Comparison of ENCODE assay signal across 22 cellular contexts in the genomic region with DNA sequence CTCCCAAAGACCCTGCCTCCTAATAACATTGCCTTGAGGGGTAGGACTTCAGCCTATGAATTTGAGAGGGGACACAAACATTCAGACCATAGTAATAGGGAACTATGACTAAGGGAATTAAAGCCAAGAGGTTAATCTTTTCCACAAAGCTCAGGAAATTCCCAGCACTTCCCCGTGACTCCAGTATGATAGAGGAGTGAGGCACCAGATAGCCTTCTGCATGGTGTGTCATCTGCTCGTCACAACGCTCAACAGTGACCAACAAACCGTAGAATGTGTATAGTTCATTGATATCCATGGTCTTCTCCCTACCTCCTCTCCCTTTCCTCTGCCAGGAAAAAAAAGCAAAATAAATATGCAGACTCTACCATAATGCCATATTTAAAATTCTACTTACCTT.
A peak's percentile ranks its signal among the peaks of the same experiment; 100 is the strongest.
DNase-seq lines count a peak whose midpoint lies in the region; ATAC-seq, FAIRE-seq and TF ChIP-seq lines count a peak whose summit lies in the region.
"Had no signal": no experiment of that assay in that cellular context is flagged by ENCODE, and none has a peak within 500 bp of the region (broad histone marks: within the 10 kb centered on the region; RNA-seq: fewer than 3 reads in every experiment).

No MANE protein-coding gene starts in this region.

- H3K36me3 ChIP-seq in astrocyte (ENCODE audit: insufficient read depth, low read length) = no peaks in the 10 kb centered on the region
- H3K36me3 ChIP-seq: HAP-1 had no signal

- ATAC-seq in left ventricle myocardium superior = no peak
- ATAC-seq: K562, Panc1, Right ventricle myocardium inferior had no signal

- intact Hi-C loops in activated T-helper 1 cell treated with anti-CD3 and anti-CD28 coated beads, Interleukin-12 subunit alpha, Interleukin-12 subunit beta, Interleukin-2, Interleukin-4 antibody, amounts not matched to agents 30 ng/mL and 10 ng/mL and 1 ng/mL, durations not matched to agents 14 hours and 24 hours and 36 hours (cut with micrococcal nuclease) = no loop called here
- intact Hi-C loops in left ventricle myocardium superior (cut with micrococcal nuclease) = no loop called here

- no peaks in the 10 kb centered on the region for H3K4me1 ChIP-seq in astrocyte (ENCODE audit: insufficient read depth, low read length)

- no peak overlapping the region for H3K4me3 Mint-ChIP-seq in astrocyte (ENCODE audit: unreplicated experiment)
- H3K4me3 Mint-ChIP-seq in activated T-helper 1 cell treated with anti-CD3 and anti-CD28 coated beads, Interleukin-12 subunit alpha, Interleukin-12 subunit beta, Interleukin-2, Interleukin-4 antibody, amounts not matched to agents 30 ng/mL and 10 ng/mL and 1 ng/mL, durations not matched to agents 14 hours and 24 hours and 36 hours = no peak overlapping the region

- H3K9me3 ChIP-seq in astrocyte (ENCODE audit: insufficient read depth, low read depth, low read length) = no peaks in the 10 kb centered on the region
- H3K9me3 ChIP-seq: HAP-1 had no signal

- no peaks in the 10 kb centered on the region for H3K4me1 Mint-ChIP-seq in astrocyte (ENCODE audit: low read depth, unreplicated experiment)
- H3K4me1 Mint-ChIP-seq in activated T-helper 1 cell treated with anti-CD3 and anti-CD28 coated beads, Interleukin-12 subunit alpha, Interleukin-12 subunit beta, Interleukin-2, Interleukin-4 antibody, amounts not matched to agents 30 ng/mL and 10 ng/mL and 1 ng/mL, durations not matched to agents 14 hours and 24 hours and 36 hours (ENCODE audit: low read depth) = no peaks in the 10 kb centered on the region

- peak overlapping the region; percentile 32 for H3K27ac ChIP-seq in astrocyte (ENCODE audit: low read depth, low read length)
- H3K27ac ChIP-seq: C4-2B, GM23248 had no signal

- peaks cover 1% of the 10 kb centered on the region for H3K9me3 Mint-ChIP-seq in astrocyte (ENCODE audit: unreplicated experiment)
- peaks cover 4% of the 10 kb centered on the region for H3K9me3 Mint-ChIP-seq in activated T-helper 1 cell treated with anti-CD3 and anti-CD28 coated beads, Interleukin-12 subunit alpha, Interleukin-12 subunit beta, Interleukin-2, Interleukin-4 antibody, amounts not matched to agents 30 ng/mL and 10 ng/mL and 1 ng/mL, durations not matched to agents 14 hours and 24 hours and 36 hours

- TF ChIP-seq CTCF in astrocyte (IDR thresholded peaks at IDR 0.05; ENCODE audit: insufficient read depth, low read depth, low read length) = no peak

- no peak overlapping the region for H3K4me3 ChIP-seq in astrocyte (ENCODE audit: insufficient read depth, low read depth, low read length)
- H3K4me3 ChIP-seq: GM23248, HAP-1, K562 had no signal

- H3K27me3 ChIP-seq in astrocyte (ENCODE audit: insufficient read depth, low read length) = no peaks in the 10 kb centered on the region

- no peak overlapping the region for H3K4me2 ChIP-seq in astrocyte (ENCODE audit: low read length)

- no peaks in the 10 kb centered on the region for H3K27me3 Mint-ChIP-seq in astrocyte (ENCODE audit: low read depth, unreplicated experiment)
- no peaks in the 10 kb centered on the region for H3K27me3 Mint-ChIP-seq in activated T-helper 1 cell treated with anti-CD3 and anti-CD28 coated beads, Interleukin-12 subunit alpha, Interleukin-12 subunit beta, Interleukin-2, Interleukin-4 antibody, amounts not matched to agents 30 ng/mL and 10 ng/mL and 1 ng/mL, durations not matched to agents 14 hours and 24 hours and 36 hours (ENCODE audit: insufficient read depth)

- H3K27ac Mint-ChIP-seq in astrocyte (ENCODE audit: unreplicated experiment) = no peak overlapping the region
- no peak overlapping the region for H3K27ac Mint-ChIP-seq in activated T-helper 1 cell treated with anti-CD3 and anti-CD28 coated beads, Interleukin-12 subunit alpha, Interleukin-12 subunit beta, Interleukin-2, Interleukin-4 antibody, amounts not matched to agents 30 ng/mL and 10 ng/mL and 1 ng/mL, durations not matched to agents 14 hours and 24 hours and 36 hours

- peak; percentile 83 for DNase-seq in ELR (ENCODE audit: low read depth)
- DNase-seq in astrocyte (ENCODE audit: low read depth) = no peak
- peak; percentile 67 for DNase-seq in glomerular visceral epithelial cell (ENCODE audit: extremely low spot score)
- DNase-seq in SHP77 treated with DMSO at 0.1 percent for 48 hours (lab: John Stamatoyannopoulos, UW) = no peak
- no peak for DNase-seq in activated T-helper 1 cell treated with anti-CD3 and anti-CD28 coated beads, Interleukin-12 subunit alpha, Interleukin-12 subunit beta, Interleukin-2, Interleukin-4 antibody, amounts not matched to agents 30 ng/mL and 10 ng/mL and 1 ng/mL, durations not matched to agents 14 hours and 24 hours and 36 hours (ENCODE audit: low spot score)
- no peak for DNase-seq in left ventricle myocardium superior
- DNase-seq in effector CD4-positive, alpha-beta T cell = no peak
- DNase-seq: AML-193, DND-41, GF-D8, GM23248, NCI-H1105, NCI-H2081, NCI-H2171 treated with DMSO at 0.1 percent for 48 hours, NCI-H446 treated with DMSO at 0.1 percent for 48 hours, NCI-H69 had no signal

- H2AFZ ChIP-seq in astrocyte (ENCODE audit: low read depth, low read length) = no peak overlapping the region
- H2AFZ ChIP-seq: GM23248 had no signal

- H3K9ac ChIP-seq in astrocyte (ENCODE audit: low read length) = no peak overlapping the region
- H3K9ac ChIP-seq: GM23248 had no signal

- FAIRE-seq in astrocyte (lab: Jason Lieb, UNC) = no peak
- FAIRE-seq: GM19239, K562 had no signal

- peaks cover 9% of the 10 kb centered on the region for H3K36me3 Mint-ChIP-seq in astrocyte (ENCODE audit: low read depth, unreplicated experiment)
- peaks cover under 1% of the 10 kb centered on the region for H3K36me3 Mint-ChIP-seq in activated T-helper 1 cell treated with anti-CD3 and anti-CD28 coated beads, Interleukin-12 subunit alpha, Interleukin-12 subunit beta, Interleukin-2, Interleukin-4 antibody, amounts not matched to agents 30 ng/mL and 10 ng/mL and 1 ng/mL, durations not matched to agents 14 hours and 24 hours and 36 hours (ENCODE audit: low read depth)

- H4K20me1 ChIP-seq in astrocyte (ENCODE audit: insufficient read depth, low read length) = no peaks in the 10 kb centered on the region

- no peaks in the 10 kb centered on the region for H3K79me2 ChIP-seq in astrocyte (ENCODE audit: insufficient read depth, low read length)

Comparison
In these comparisons a context has a peak if more than half of its experiments do, and no peak if none do; other contexts are left out.
1. DNase-seq: peak in ELR (single experiment) and glomerular visceral epithelial cell (single experiment); none in astrocyte (single experiment), SHP77 treated with DMSO at 0.1 percent for 48 hours (single experiment), activated T-helper 1 cell treated with anti-CD3 and anti-CD28 coated beads, Interleukin-12 subunit alpha, Interleukin-12 subunit beta, Interleukin-2, Interleukin-4 antibody, amounts not matched to agents 30 ng/mL and 10 ng/mL and 1 ng/mL, durations not matched to agents 14 hours and 24 hours and 36 hours (single experiment), left ventricle myocardium superior (single experiment) and effector CD4-positive, alpha-beta T cell (single experiment).